ENCODE assay signal across 8 cellular contexts in the genomic region with DNA sequence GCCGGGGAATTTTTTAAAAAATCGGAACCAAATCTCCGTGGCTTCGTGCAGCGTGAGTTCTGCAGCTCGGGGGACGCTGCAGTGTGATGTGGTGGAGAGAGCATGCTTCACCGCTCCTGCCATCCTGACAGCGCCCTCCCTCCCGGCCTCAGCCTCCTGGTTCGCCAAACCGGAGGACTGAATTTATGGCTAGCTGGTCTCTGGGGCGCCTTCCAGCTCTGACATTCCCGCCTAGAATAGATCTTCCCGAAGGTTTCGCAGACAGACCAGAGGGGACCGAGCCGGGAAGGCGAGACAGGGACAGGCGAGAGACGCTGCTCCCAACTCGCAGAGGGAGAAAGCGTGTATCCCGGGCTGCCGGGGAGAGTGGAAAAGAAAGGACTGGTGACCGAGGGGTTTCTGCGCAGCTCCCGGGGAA. TPM values are rescaled to one million over a fixed set of nuclear protein-coding genes. Genes with fewer than 3 reads are reported as not detected.
DNase-seq lines count a peak whose midpoint lies in the region; ATAC-seq lines count a peak whose summit lies in the region.

No MANE protein-coding gene starts in this region.

- DNase-seq in Right ventricle myocardium inferior (ENCODE audit: missing footprints) (no peak), cardiac septum (ENCODE audit: low spot score) (no peak), head of caudate nucleus (peak; percentile 8 to 83 (median 52)), nucleus accumbens (lab: John Stamatoyannopoulos, UW) (peak in 38 of 56 donors; percentile 5 to 75 (median 36)), COLO668 (lab: John Stamatoyannopoulos, UW; ENCODE audit: unreplicated experiment) (no peak)

- H3K4me3 Mint-ChIP-seq in activated T-helper 17 cell treated with anti-CD3 and anti-CD28 coated beads, Interleukin-2, amount 50 U/mL, for 72 hours = peak overlapping the region; percentile 93

- peak; percentile 55 for ATAC-seq in Right ventricle myocardium inferior
- ATAC-seq in activated T-helper 17 cell treated with anti-CD3 and anti-CD28 coated beads, Interleukin-2, amount 50 U/mL, for 72 hours (replicated peaks) = no peak
- no peak for ATAC-seq in GM21717 (IDR thresholded peaks at IDR 0.05; ENCODE audit: unreplicated experiment)
- no peak for ATAC-seq in GM19328 (IDR thresholded peaks at IDR 0.05; ENCODE audit: unreplicated experiment)

- H3K9me3 Mint-ChIP-seq in activated T-helper 17 cell treated with anti-CD3 and anti-CD28 coated beads, Interleukin-2, amount 50 U/mL, for 72 hours = no peaks in the 10 kb centered on the region

- peaks cover 11% of the 10 kb centered on the region for H3K27me3 Mint-ChIP-seq in activated T-helper 17 cell treated with anti-CD3 and anti-CD28 coated beads, Interleukin-2, amount 50 U/mL, for 72 hours

- peaks cover 49% of the 10 kb centered on the region for H3K4me1 Mint-ChIP-seq in activated T-helper 17 cell treated with anti-CD3 and anti-CD28 coated beads, Interleukin-2, amount 50 U/mL, for 72 hours

- H3K27ac Mint-ChIP-seq in activated T-helper 17 cell treated with anti-CD3 and anti-CD28 coated beads, Interleukin-2, amount 50 U/mL, for 72 hours = peak overlapping the region; percentile 92

- intact Hi-C loops in Right ventricle myocardium inferior (cut with DNase I) (loop anchor here (10.0 kb wide), 1 partner anchor 80 kb away; no protein-coding TSS in a partner anchor), cardiac septum (cut with DNase I) (loop anchor here (5.0 kb wide), 1 partner anchor 72 kb away; no protein-coding TSS in a partner anchor), head of caudate nucleus (cut with DNase I) (no loop called here)

- H3K36me3 Mint-ChIP-seq in activated T-helper 17 cell treated with anti-CD3 and anti-CD28 coated beads, Interleukin-2, amount 50 U/mL, for 72 hours (ENCODE audit: low read depth) = peaks cover 54% of the 10 kb centered on the region

RNA-seq across cellular contexts. Expression of a gene that starts 25.9 kb away (rescaled TPM):
- total RNA-seq in Right ventricle myocardium inferior (59.3 TPM), cardiac septum (5.2 TPM)
- 100 to 1,000 TPM in 1 of 2 donors, 10 to 100 TPM in 1; 53.6 to 118 TPM for total RNA-seq in activated T-helper 17 cell treated with anti-CD3 and anti-CD28 coated beads, Interleukin-2, amount 50 U/mL, for 72 hours

Comparison
In these comparisons a context has a peak if more than half of its experiments do, and no peak if none do; other contexts are left out.
1. DNase-seq: peak in head of caudate nucleus (42 of 42) and nucleus accumbens (38 of 56); none in Right ventricle myocardium inferior (single experiment), cardiac septum (single experiment) and COLO668 (single experiment).